Comparison of ENCODE assay signal across 1 cellular context in the genomic region with DNA sequence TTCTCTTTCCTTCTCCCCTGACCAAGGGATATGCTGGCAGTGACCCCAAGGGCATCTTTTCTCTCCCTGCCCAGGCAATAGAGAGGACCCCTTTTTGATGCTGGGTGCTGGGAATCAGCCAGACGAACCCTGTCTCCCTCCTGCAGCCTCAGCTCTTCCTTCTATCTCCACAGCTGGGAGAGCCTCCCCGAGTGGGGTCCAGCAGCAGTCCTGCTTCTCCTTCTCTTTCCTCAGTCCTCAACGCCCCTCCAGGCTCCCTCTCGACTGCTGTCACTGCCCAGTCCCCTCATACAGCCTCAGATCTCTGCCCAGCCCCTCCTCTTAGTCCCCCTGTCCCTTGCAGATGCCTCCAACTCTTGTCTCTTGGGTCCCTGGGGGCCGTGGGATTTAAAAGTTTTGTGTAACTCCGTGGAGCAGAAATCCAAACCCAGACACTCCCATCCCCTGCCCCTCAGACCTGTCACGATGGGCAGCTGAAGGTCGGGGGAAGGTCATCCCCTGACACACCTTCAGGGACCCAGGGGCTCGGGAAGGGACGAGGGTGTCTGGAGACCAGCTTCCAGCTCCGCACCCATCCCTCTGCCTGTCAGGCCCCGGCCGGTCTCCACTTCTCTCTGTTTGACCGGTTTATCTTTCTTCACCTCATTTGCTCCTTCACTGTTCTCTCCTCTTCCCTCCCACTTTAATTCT.
TF ChIP-seq lines count a peak whose summit lies in the region.

No MANE protein-coding gene starts in this region.

TF ChIP-seq in HepG2, 621 proteins besides CTCF, POLR2A, EP300 and RAD21:
- TF ChIP-seq, protein P1, sequence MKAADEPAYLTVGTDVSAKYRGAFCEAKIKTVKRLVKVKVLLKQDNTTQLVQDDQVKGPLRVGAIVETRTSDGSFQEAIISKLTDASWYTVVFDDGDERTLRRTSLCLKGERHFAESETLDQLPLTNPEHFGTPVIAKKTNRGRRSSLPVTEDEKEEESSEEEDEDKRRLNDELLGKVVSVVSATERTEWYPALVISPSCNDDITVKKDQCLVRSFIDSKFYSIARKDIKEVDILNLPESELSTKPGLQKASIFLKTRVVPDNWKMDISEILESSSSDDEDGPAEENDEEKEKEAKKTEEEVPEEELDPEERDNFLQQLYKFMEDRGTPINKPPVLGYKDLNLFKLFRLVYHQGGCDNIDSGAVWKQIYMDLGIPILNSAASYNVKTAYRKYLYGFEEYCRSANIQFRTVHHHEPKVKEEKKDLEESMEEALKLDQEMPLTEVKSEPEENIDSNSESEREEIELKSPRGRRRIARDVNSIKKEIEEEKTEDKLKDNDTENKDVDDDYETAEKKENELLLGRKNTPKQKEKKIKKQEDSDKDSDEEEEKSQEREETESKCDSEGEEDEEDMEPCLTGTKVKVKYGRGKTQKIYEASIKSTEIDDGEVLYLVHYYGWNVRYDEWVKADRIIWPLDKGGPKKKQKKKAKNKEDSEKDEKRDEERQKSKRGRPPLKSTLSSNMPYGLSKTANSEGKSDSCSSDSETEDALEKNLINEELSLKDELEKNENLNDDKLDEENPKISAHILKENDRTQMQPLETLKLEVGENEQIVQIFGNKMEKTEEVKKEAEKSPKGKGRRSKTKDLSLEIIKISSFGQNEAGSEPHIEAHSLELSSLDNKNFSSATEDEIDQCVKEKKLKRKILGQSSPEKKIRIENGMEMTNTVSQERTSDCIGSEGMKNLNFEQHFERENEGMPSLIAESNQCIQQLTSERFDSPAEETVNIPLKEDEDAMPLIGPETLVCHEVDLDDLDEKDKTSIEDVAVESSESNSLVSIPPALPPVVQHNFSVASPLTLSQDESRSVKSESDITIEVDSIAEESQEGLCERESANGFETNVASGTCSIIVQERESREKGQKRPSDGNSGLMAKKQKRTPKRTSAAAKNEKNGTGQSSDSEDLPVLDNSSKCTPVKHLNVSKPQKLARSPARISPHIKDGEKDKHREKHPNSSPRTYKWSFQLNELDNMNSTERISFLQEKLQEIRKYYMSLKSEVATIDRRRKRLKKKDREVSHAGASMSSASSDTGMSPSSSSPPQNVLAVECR (CRISPR knock-in tag; IDR thresholded peaks at IDR 0.05; ENCODE audit: borderline replicate concordance), result no peak
- TF ChIP-seq HIC2 (CRISPR knock-in tag; IDR thresholded peaks at IDR 0.05; ENCODE audit: low read depth) (no peak), MYPOP (CRISPR knock-in tag; IDR thresholded peaks at IDR 0.05) (no peak), FOXP4 (CRISPR knock-in tag; IDR thresholded peaks at IDR 0.05) (no peak), NFRKB (IDR thresholded peaks at IDR 0.05) (no peak), MIXL1 (CRISPR knock-in tag; IDR thresholded peaks at IDR 0.05) (no peak), ZNF333 (CRISPR knock-in tag; IDR thresholded peaks at IDR 0.05; ENCODE audit: borderline replicate concordance) (no peak), ZNF10 (CRISPR knock-in tag; IDR thresholded peaks at IDR 0.05; ENCODE audit: borderline replicate concordance, low read depth) (no peak)
- TF ChIP-seq, protein P2, sequence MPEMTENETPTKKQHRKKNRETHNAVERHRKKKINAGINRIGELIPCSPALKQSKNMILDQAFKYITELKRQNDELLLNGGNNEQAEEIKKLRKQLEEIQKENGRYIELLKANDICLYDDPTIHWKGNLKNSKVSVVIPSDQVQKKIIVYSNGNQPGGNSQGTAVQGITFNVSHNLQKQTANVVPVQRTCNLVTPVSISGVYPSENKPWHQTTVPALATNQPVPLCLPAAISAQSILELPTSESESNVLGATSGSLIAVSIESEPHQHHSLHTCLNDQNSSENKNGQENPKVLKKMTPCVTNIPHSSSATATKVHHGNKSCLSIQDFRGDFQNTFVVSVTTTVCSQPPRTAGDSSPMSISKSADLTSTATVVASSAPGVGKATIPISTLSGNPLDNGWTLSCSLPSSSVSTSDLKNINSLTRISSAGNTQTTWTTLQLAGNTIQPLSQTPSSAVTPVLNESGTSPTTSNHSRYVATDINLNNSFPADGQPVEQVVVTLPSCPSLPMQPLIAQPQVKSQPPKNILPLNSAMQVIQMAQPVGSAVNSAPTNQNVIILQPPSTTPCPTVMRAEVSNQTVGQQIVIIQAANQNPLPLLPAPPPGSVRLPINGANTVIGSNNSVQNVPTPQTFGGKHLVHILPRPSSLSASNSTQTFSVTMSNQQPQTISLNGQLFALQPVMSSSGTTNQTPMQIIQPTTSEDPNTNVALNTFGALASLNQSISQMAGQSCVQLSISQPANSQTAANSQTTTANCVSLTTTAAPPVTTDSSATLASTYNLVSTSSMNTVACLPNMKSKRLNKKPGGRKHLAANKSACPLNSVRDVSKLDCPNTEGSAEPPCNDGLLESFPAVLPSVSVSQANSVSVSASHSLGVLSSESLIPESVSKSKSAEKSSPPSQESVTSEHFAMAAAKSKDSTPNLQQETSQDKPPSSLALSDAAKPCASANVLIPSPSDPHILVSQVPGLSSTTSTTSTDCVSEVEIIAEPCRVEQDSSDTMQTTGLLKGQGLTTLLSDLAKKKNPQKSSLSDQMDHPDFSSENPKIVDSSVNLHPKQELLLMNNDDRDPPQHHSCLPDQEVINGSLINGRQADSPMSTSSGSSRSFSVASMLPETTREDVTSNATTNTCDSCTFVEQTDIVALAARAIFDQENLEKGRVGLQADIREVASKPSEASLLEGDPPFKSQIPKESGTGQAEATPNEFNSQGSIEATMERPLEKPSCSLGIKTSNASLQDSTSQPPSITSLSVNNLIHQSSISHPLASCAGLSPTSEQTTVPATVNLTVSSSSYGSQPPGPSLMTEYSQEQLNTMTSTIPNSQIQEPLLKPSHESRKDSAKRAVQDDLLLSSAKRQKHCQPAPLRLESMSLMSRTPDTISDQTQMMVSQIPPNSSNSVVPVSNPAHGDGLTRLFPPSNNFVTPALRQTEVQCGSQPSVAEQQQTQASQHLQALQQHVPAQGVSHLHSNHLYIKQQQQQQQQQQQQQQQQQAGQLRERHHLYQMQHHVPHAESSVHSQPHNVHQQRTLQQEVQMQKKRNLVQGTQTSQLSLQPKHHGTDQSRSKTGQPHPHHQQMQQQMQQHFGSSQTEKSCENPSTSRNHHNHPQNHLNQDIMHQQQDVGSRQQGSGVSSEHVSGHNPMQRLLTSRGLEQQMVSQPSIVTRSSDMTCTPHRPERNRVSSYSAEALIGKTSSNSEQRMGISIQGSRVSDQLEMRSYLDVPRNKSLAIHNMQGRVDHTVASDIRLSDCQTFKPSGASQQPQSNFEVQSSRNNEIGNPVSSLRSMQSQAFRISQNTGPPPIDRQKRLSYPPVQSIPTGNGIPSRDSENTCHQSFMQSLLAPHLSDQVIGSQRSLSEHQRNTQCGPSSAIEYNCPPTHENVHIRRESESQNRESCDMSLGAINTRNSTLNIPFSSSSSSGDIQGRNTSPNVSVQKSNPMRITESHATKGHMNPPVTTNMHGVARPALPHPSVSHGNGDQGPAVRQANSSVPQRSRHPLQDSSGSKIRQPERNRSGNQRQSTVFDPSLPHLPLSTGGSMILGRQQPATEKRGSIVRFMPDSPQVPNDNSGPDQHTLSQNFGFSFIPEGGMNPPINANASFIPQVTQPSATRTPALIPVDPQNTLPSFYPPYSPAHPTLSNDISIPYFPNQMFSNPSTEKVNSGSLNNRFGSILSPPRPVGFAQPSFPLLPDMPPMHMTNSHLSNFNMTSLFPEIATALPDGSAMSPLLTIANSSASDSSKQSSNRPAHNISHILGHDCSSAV (CRISPR knock-in tag; IDR thresholded peaks at IDR 0.05; ENCODE audit: borderline replicate concordance), result no peak
- TF ChIP-seq, protein P3, sequence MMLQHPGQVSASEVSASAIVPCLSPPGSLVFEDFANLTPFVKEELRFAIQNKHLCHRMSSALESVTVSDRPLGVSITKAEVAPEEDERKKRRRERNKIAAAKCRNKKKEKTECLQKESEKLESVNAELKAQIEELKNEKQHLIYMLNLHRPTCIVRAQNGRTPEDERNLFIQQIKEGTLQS (CRISPR knock-in tag; IDR thresholded peaks at IDR 0.05), result no peak
- TF ChIP-seq, protein P4, sequence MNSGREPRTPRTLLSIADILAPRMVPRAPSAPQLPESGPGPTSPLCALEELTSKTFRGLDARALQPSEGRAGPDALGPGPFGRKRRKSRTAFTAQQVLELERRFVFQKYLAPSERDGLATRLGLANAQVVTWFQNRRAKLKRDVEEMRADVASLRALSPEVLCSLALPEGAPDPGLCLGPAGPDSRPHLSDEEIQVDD (CRISPR knock-in tag; IDR thresholded peaks at IDR 0.05; ENCODE audit: borderline replicate concordance), result no peak
